8 cellular contexts compared by ENCODE assay signal in genomic region chr9:89400398-89401116, GRCh38.
DNase-seq lines count a peak whose midpoint lies in the region; ATAC-seq and TF ChIP-seq lines count a peak whose summit lies in the region.

No MANE protein-coding gene starts in this region.

- no peak overlapping the region for H2AK5ac ChIP-seq in mesenchymal stem cell (ENCODE audit: low read length, severe bottlenecking)

- H2BK5ac ChIP-seq in mesenchymal stem cell (ENCODE audit: low read depth, low read length, poor library complexity, severe bottlenecking): no peak overlapping the region

- no peak overlapping the region for H2BK15ac ChIP-seq in mesenchymal stem cell (ENCODE audit: low read depth, poor library complexity, severe bottlenecking)

- no peak overlapping the region for H4K8ac ChIP-seq in mesenchymal stem cell (ENCODE audit: low read length)

- peaks cover 11% of the 10 kb centered on the region for H3K4me1 ChIP-seq in mesenchymal stem cell (ENCODE audit: control insufficient read depth, insufficient read depth, low read depth, low read length)

- H3K79me1 ChIP-seq in mesenchymal stem cell (replicated peaks; ENCODE audit: low read length, poor library complexity, severe bottlenecking): peaks cover 2% of the 10 kb centered on the region

- H3K27me3 ChIP-seq in mesenchymal stem cell (ENCODE audit: control insufficient read depth in 1 of 2, insufficient read depth in 1 of 2, low read length in 2 of 2): peaks cover 0 to 8% of the 10 kb centered on the region in 2 experiments

- no peak overlapping the region for H3K27ac ChIP-seq in mesenchymal stem cell (ENCODE audit: low read length, poor library complexity, severe bottlenecking)

- DNase-seq in NB4 (ENCODE audit: low read depth) (peak; percentile 90), midbrain (lab: John Stamatoyannopoulos, UW) (peak; percentile 44), COLO829 (ENCODE audit: low spot score) (no peak), mesenchymal stem cell (no peak), NCI-H1417 (lab: John Stamatoyannopoulos, UW) (no peak), omental fat pad (ENCODE audit: low spot score) (no peak)

- H3K14ac ChIP-seq in mesenchymal stem cell (ENCODE audit: low read length in 2 of 2): no peak overlapping the region

- no peak overlapping the region for H2BK120ac ChIP-seq in mesenchymal stem cell (ENCODE audit: low read depth, low read length)

- H3K9ac ChIP-seq in mesenchymal stem cell (ENCODE audit: low read length): no peak overlapping the region

- TF ChIP-seq POLR2A in NB4 (IDR thresholded peaks at IDR 0.05; ENCODE audit: extremely low read depth, insufficient read length): no peak

- ATAC-seq in GM18867 (IDR thresholded peaks at IDR 0.05; ENCODE audit: unreplicated experiment): peak; percentile 78
- ATAC-seq in GM21825 (IDR thresholded peaks at IDR 0.05; ENCODE audit: unreplicated experiment): peak; percentile 70
- ATAC-seq in omental fat pad (ENCODE audit: low FRiP score): no peak

- H3K4me2 ChIP-seq in mesenchymal stem cell (ENCODE audit: low read length, poor library complexity, severe bottlenecking): no peak overlapping the region

- no peak overlapping the region for H3K23ac ChIP-seq in mesenchymal stem cell (ENCODE audit: low read length in 2 of 2)

- H4K91ac ChIP-seq in mesenchymal stem cell (ENCODE audit: low read length): no peak overlapping the region

- no peak overlapping the region for H3K18ac ChIP-seq in mesenchymal stem cell (ENCODE audit: low read depth in 1 of 2, low read length in 2 of 2)

- TF ChIP-seq CTCF in NB4 (IDR thresholded peaks at IDR 0.05; ENCODE audit: low read depth, low read length): no peak
- no peak for TF ChIP-seq CTCF in omental fat pad (IDR thresholded peaks at IDR 0.05)

- H2AFZ ChIP-seq in mesenchymal stem cell (ENCODE audit: low read depth, low read length): no peak overlapping the region

- no peak overlapping the region for H3K4ac ChIP-seq in mesenchymal stem cell (ENCODE audit: low read depth in 1 of 2, low read length in 2 of 2)

- no peak overlapping the region for H2BK12ac ChIP-seq in mesenchymal stem cell (ENCODE audit: low read length in 2 of 2)

- WGBS in mesenchymal stem cell: 97% methylated on average over 12 of the region's 12 CpGs

- peaks cover 0 to 61% of the 10 kb centered on the region in 2 experiments for H3K36me3 ChIP-seq in mesenchymal stem cell (ENCODE audit: control insufficient read depth in 1 of 2, insufficient read depth in 2 of 2, low read depth in 1 of 2, low read length in 2 of 2)

- H3K9me3 ChIP-seq in mesenchymal stem cell (ENCODE audit: control insufficient read depth, low read length): no peaks in the 10 kb centered on the region

- H3K4me3 ChIP-seq in NB4 (ENCODE audit: low read depth, low read length) (peak overlapping the region; percentile 19), mesenchymal stem cell (ENCODE audit: insufficient read depth in 1 of 2, low read depth in 1 of 2, low read length in 2 of 2) (no peak overlapping the region)

Comparison
In these comparisons a context has a peak if more than half of its experiments do, and no peak if none do; other contexts are left out.
1. DNase-seq: peak in NB4 (single experiment) and midbrain (single experiment); none in COLO829 (single experiment), mesenchymal stem cell (single experiment), NCI-H1417 (0 of 3) and omental fat pad (single experiment).